Comparison of ENCODE assay signal across 12 cellular contexts in the genomic region with DNA sequence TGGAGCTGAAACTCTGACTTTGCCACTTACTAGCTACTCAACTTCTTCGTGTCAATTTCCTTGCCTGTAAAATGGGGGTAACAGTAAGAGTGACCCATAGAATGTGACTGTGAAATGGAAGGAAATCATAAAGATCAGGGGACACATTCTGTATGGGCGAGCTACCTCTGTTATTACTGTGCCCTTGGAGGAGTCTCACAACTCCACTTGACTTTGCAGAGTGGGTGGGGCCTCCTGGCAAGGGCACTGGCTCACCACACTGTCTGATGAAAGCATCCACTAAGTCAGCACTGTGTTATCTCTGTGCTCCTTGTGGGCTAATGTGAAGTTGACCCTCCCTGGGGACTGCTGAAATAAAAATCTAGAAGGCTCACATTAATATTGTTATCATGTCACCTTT.
"Had no signal": no experiment of that assay in that cellular context is flagged by ENCODE, and none has a peak within 500 bp of the region (broad histone marks: within the 10 kb centered on the region; RNA-seq: fewer than 3 reads in every experiment).

No MANE protein-coding gene starts in this region.

- DNase-seq: activated CD4-positive, alpha-beta T cell treated with anti-CD3 and anti-CD28 coated beads, Interleukin-2, amount 10 ng/mL, durations not matched to agents 7 days and 5 days; activated effector memory CD4-positive, alpha-beta T cell treated with anti-CD3 and anti-CD28 coated beads, Interleukin-2, amount 50 U/mL, for 16 hours; activated naive CD4-positive, alpha-beta T cell treated with anti-CD3 and anti-CD28 coated beads, Interleukin-2, amount 50 U/mL, for 16 hours; activated T-cell treated with anti-CD3 and anti-CD28 coated beads, Interleukin-2, amount 50 U/mL, for 72 hours; cortex of kidney; esophagus squamous epithelium; mammary epithelial cell; midbrain; T-cell; testis had no signal

- ATAC-seq: activated T-cell treated with anti-CD3 and anti-CD28 coated beads, Interleukin-2, amount 50 U/mL, for 72 hours; SK-N-SH treated with all-trans-retinoic acid at 6 μM for 48 hours; T-cell had no signal

- H3K27ac ChIP-seq: esophagus squamous epithelium, testis had no signal

- H3K9me3 ChIP-seq: esophagus squamous epithelium, testis had no signal

- FAIRE-seq: endothelial cell of umbilical vein had no signal

- H3K4me3 ChIP-seq: esophagus squamous epithelium, testis had no signal

- H3K27me3 ChIP-seq: esophagus squamous epithelium, testis had no signal

- H3K4me1 ChIP-seq: esophagus squamous epithelium, testis had no signal
